10 cellular contexts compared by ENCODE assay signal in genomic region chrX:2628751-2629315, GRCh38.
DNase-seq lines count a peak whose midpoint lies in the region; ATAC-seq and TF ChIP-seq lines count a peak whose summit lies in the region.
"Had no signal": no experiment of that assay in that cellular context is flagged by ENCODE, and none has a peak within 500 bp of the region (broad histone marks: within the 10 kb centered on the region; RNA-seq: fewer than 3 reads in every experiment).

No MANE protein-coding gene starts in this region.

- no peaks in the 10 kb centered on the region for H3K79me2 ChIP-seq in SU-DHL-6 (ENCODE audit: insufficient read depth, low read length)

- TF ChIP-seq EP300 in esophagus muscularis mucosa (IDR thresholded peaks at IDR 0.05) = no peak

- peaks cover 29 to 40% of the 10 kb centered on the region in 2 donors for H3K9me3 Mint-ChIP-seq in activated T-cell treated with anti-CD3 and anti-CD28 coated beads, Interleukin-2, amount 50 U/mL, for 72 hours

- peaks cover 60 to 70% of the 10 kb centered on the region in 2 donors for H3K36me3 Mint-ChIP-seq in activated T-cell treated with anti-CD3 and anti-CD28 coated beads, Interleukin-2, amount 50 U/mL, for 72 hours (ENCODE audit: insufficient read depth in 2 of 2)

- H3K27me3 Mint-ChIP-seq in activated T-cell treated with anti-CD3 and anti-CD28 coated beads, Interleukin-2, amount 50 U/mL, for 72 hours (ENCODE audit: low read depth) = no peaks in the 10 kb centered on the region

- H3K9me2 ChIP-seq in SU-DHL-6 (replicated peaks; ENCODE audit: insufficient read depth, low read length) = no peaks in the 10 kb centered on the region

- no peaks in the 10 kb centered on the region for H3K27me3 ChIP-seq in SU-DHL-6 (ENCODE audit: low read length)
- no peaks in the 10 kb centered on the region for H3K27me3 ChIP-seq in esophagus muscularis mucosa
- no peaks in the 10 kb centered on the region for H3K27me3 ChIP-seq in testis

- no peak for DNase-seq in activated T-cell treated with anti-CD3 and anti-CD28 coated beads, Interleukin-2, amount 50 U/mL, for 72 hours
- no peak for DNase-seq in activated T-cell treated with anti-CD3 and anti-CD28 coated beads, Interleukin-2, amount 50 U/mL, for 48 hours
- peak; percentile 31 for DNase-seq in esophagus muscularis mucosa (ENCODE audit: extremely low spot score)
- peak; percentile 73 for DNase-seq in testis
- no peak for DNase-seq in amygdala (lab: John Stamatoyannopoulos, UW)
- DNase-seq: NCI-H146, nephron progenitor cell had no signal

- no peak overlapping the region for H3K9ac ChIP-seq in SU-DHL-6 (ENCODE audit: low read length)

- intact Hi-C loops in esophagus muscularis mucosa (cut with DNase I) = no loop called here
- intact Hi-C loops in testis (cut with DNase I; ENCODE audit: low total_unique reads) = no loop called here

- H3K4me2 ChIP-seq in SU-DHL-6 (ENCODE audit: low read depth, low read length, poor library complexity, severe bottlenecking) = no peak overlapping the region

- no peaks in the 10 kb centered on the region for H4K20me1 ChIP-seq in SU-DHL-6 (ENCODE audit: low read depth, low read length)

- H3K4me3 Mint-ChIP-seq in activated T-cell treated with anti-CD3 and anti-CD28 coated beads, Interleukin-2, amount 50 U/mL, for 72 hours = peak overlapping the region in 1 of 2 donors; percentile 64
- H3K4me3 Mint-ChIP-seq: nephron progenitor cell had no signal

- no peaks in the 10 kb centered on the region for H3K4me1 ChIP-seq in esophagus muscularis mucosa
- H3K4me1 ChIP-seq in testis = no peaks in the 10 kb centered on the region

- H3K36me3 ChIP-seq in SU-DHL-6 (ENCODE audit: low read length) = peaks cover 7% of the 10 kb centered on the region
- peaks cover 9 to 27% (median 18%) of the 10 kb centered on the region in 4 donors for H3K36me3 ChIP-seq in esophagus muscularis mucosa
- no peaks in the 10 kb centered on the region for H3K36me3 ChIP-seq in testis (ENCODE audit: low read depth, missing control alignments)

- ATAC-seq in activated T-cell treated with anti-CD3 and anti-CD28 coated beads, Interleukin-2, amount 50 U/mL, for 72 hours (replicated peaks in 1 of 2) = peak; percentile 47 to 52
- ATAC-seq in HG03175 (IDR thresholded peaks at IDR 0.05; ENCODE audit: unreplicated experiment) (no peak), GM21367 (IDR thresholded peaks at IDR 0.05; ENCODE audit: unreplicated experiment) (no peak)

- 75% methylated on average over 2 of the region's 2 CpGs for WGBS in esophagus muscularis mucosa
- WGBS in testis, 2 donors = 68 to 76% methylated on average over 2 of the region's 2 CpGs

- H3K4me1 Mint-ChIP-seq in activated T-cell treated with anti-CD3 and anti-CD28 coated beads, Interleukin-2, amount 50 U/mL, for 72 hours (ENCODE audit: low read depth) = peaks cover 45% of the 10 kb centered on the region
- H3K4me1 Mint-ChIP-seq: nephron progenitor cell had no signal

- H3F3A ChIP-seq in SU-DHL-6 (ENCODE audit: insufficient read depth) = peaks cover 40% of the 10 kb centered on the region

- peak overlapping the region; percentile 97 for H3K27ac Mint-ChIP-seq in activated T-cell treated with anti-CD3 and anti-CD28 coated beads, Interleukin-2, amount 50 U/mL, for 72 hours
- H3K27ac Mint-ChIP-seq: nephron progenitor cell had no signal

- TF ChIP-seq POLR2A in esophagus muscularis mucosa (IDR thresholded peaks at IDR 0.05; ENCODE audit: low read depth) (no peak), testis (IDR thresholded peaks at IDR 0.05) (no peak)

- H2AFZ ChIP-seq in SU-DHL-6 (ENCODE audit: low read depth, low read length, severe bottlenecking) = peak overlapping the region; percentile 10

- no peak overlapping the region for H3K4me3 ChIP-seq in SU-DHL-6 (ENCODE audit: insufficient read depth, low read length, poor library complexity, severe bottlenecking)
- no peak overlapping the region for H3K4me3 ChIP-seq in esophagus muscularis mucosa
- no peak overlapping the region for H3K4me3 ChIP-seq in testis

- peak overlapping the region; percentile 82 for H3K27ac ChIP-seq in SU-DHL-6 (ENCODE audit: low read depth, low read length)
- no peak overlapping the region for H3K27ac ChIP-seq in esophagus muscularis mucosa (replicated peaks in 1 of 4)
- peak overlapping the region in 1 of 2 donors; percentile 85 for H3K27ac ChIP-seq in testis

- H3K9me3 ChIP-seq in SU-DHL-6 (ENCODE audit: insufficient read depth, low read length) = no peaks in the 10 kb centered on the region; the same call in 1 of the 2 replicates
- peaks cover 0 to 5% (median 0%) of the 10 kb centered on the region in 4 donors for H3K9me3 ChIP-seq in esophagus muscularis mucosa
- H3K9me3 ChIP-seq in testis = no peaks in the 10 kb centered on the region

- TF ChIP-seq CTCF in SU-DHL-6 (IDR thresholded peaks at IDR 0.05; ENCODE audit: insufficient read depth, low read length, poor library complexity, severe bottlenecking) (no peak), esophagus muscularis mucosa (IDR thresholded peaks at IDR 0.05) (no peak), testis (IDR thresholded peaks at IDR 0.05) (no peak)

Comparison
In these comparisons a context has a peak if more than half of its experiments do, and no peak if none do; other contexts are left out.
1. ATAC-seq: peak in activated T-cell treated with anti-CD3 and anti-CD28 coated beads, Interleukin-2, amount 50 U/mL, for 72 hours (2 of 2); none in HG03175 (single experiment) and GM21367 (single experiment).
2. DNase-seq: peak in esophagus muscularis mucosa (single experiment) and testis (single experiment); none in activated T-cell treated with anti-CD3 and anti-CD28 coated beads, Interleukin-2, amount 50 U/mL, for 72 hours (0 of 2), activated T-cell treated with anti-CD3 and anti-CD28 coated beads, Interleukin-2, amount 50 U/mL, for 48 hours (0 of 2) and amygdala (0 of 56).